ENCODE assay signal across 23 cellular contexts in genomic region chr4:150973626-150974250, GRCh38. TPM values are rescaled to one million over a fixed set of nuclear protein-coding genes. Genes with fewer than 3 reads are reported as not detected.
DNase-seq lines count a peak whose midpoint lies in the region; ATAC-seq, FAIRE-seq and TF ChIP-seq lines count a peak whose summit lies in the region.
"Had no signal": no experiment of that assay in that cellular context is flagged by ENCODE, and none has a peak within 500 bp of the region (broad histone marks: within the 10 kb centered on the region; RNA-seq: fewer than 3 reads in every experiment).

No MANE protein-coding gene starts in this region.

- DNase-seq in DMS53 (lab: John Stamatoyannopoulos, UW): peak; percentile 8
- DNase-seq in DMS53 treated with DMSO at 0.1 percent for 48 hours (lab: John Stamatoyannopoulos, UW; ENCODE audit: unreplicated experiment): no peak
- DNase-seq in LNCaP clone FGC (ENCODE audit: low read depth): peak; percentile 83
- DNase-seq in bronchial epithelial cell (ENCODE audit: low read depth): peak; percentile 30
- DNase-seq in stimulated activated effector memory CD8-positive, alpha-beta T cell treated with anti-CD3 and anti-CD28 coated beads, Interleukin-12 subunit alpha, Interleukin-12 subunit beta, amount 100 ng/mL, for 72 hours (ENCODE audit: low spot score in 2 of 2): no peak
- DNase-seq in left ventricle myocardium superior: no peak
- DNase-seq in natural killer cell treated with Interleukin-12 subunit alpha and Interleukin-12 subunit beta and Interleukin-15 and Interleukin-18, amount 100 ng/mL, for 72 hours (ENCODE audit: low spot score): no peak
- no peak for DNase-seq in NCI-H1092 (lab: John Stamatoyannopoulos, UW)
- DNase-seq: activated CD4-positive, alpha-beta memory T cell treated with anti-CD3 and anti-CD28 coated beads, Interleukin-2, amount 10 ng/mL, durations not matched to agents 7 days and 5 days; activated CD4-positive, CD25-positive, alpha-beta regulatory T cell; activated naive CD4-positive, alpha-beta T cell treated with Interleukin-2 at 50 U/mL for 16 hours; BE2C; Caco-2; dorsolateral prefrontal cortex; kidney glomerular epithelial cell; NCI-H2029; stimulated activated CD4-positive, alpha-beta T cell treated with anti-CD3 and anti-CD28 coated beads, Interleukin-4, amount 100 ng/mL, for 1 hour; T1000 had no signal

- no peak for FAIRE-seq in bronchial epithelial cell (lab: Jason Lieb, UNC)

- H3K36me3 ChIP-seq in bronchial epithelial cell (ENCODE audit: control insufficient read depth, insufficient read depth, low read length): no peaks in the 10 kb centered on the region
- H3K36me3 ChIP-seq: BE2C, gastroesophageal sphincter had no signal

- peaks cover 4% of the 10 kb centered on the region for H3K36me3 Mint-ChIP-seq in stimulated activated effector memory CD8-positive, alpha-beta T cell treated with anti-CD3 and anti-CD28 coated beads, Interleukin-12 subunit alpha, Interleukin-12 subunit beta, amount 100 ng/mL, for 72 hours
- H3K36me3 Mint-ChIP-seq in natural killer cell treated with Interleukin-12 subunit alpha and Interleukin-12 subunit beta and Interleukin-15 and Interleukin-18, amount 100 ng/mL, for 72 hours: peaks cover 2% of the 10 kb centered on the region

- H3K4me1 Mint-ChIP-seq in stimulated activated effector memory CD8-positive, alpha-beta T cell treated with anti-CD3 and anti-CD28 coated beads, Interleukin-12 subunit alpha, Interleukin-12 subunit beta, amount 100 ng/mL, for 72 hours: peaks cover 72% of the 10 kb centered on the region
- peaks cover 49 to 63% of the 10 kb centered on the region in 2 donors for H3K4me1 Mint-ChIP-seq in natural killer cell treated with Interleukin-12 subunit alpha and Interleukin-12 subunit beta and Interleukin-15 and Interleukin-18, amount 100 ng/mL, for 72 hours (ENCODE audit: low read depth in 2 of 2)

- no peaks in the 10 kb centered on the region for H3K27me3 ChIP-seq in bronchial epithelial cell (ENCODE audit: control insufficient read depth, insufficient read depth, low read length)
- H3K27me3 ChIP-seq: BE2C, dorsolateral prefrontal cortex, gastroesophageal sphincter had no signal

- H3K4me3 ChIP-seq in LNCaP clone FGC (ENCODE audit: low read depth, low read length) (no peak overlapping the region; the same call in 1 of the 2 replicates), bronchial epithelial cell (ENCODE audit: low read depth, low read length) (no peak overlapping the region)
- H3K4me3 ChIP-seq: dorsolateral prefrontal cortex, gastroesophageal sphincter, smooth muscle cell had no signal

- TF ChIP-seq CTCF in LNCaP clone FGC (IDR thresholded peaks at IDR 0.05; ENCODE audit: control insufficient read depth, extremely low read depth, insufficient read depth): no peak
- no peak for TF ChIP-seq CTCF in bronchial epithelial cell (IDR thresholded peaks at IDR 0.05; ENCODE audit: insufficient read depth, low read length, severe bottlenecking)

- no peaks in the 10 kb centered on the region for H3K9me3 Mint-ChIP-seq in stimulated activated effector memory CD8-positive, alpha-beta T cell treated with anti-CD3 and anti-CD28 coated beads, Interleukin-12 subunit alpha, Interleukin-12 subunit beta, amount 100 ng/mL, for 72 hours
- no peaks in the 10 kb centered on the region for H3K9me3 Mint-ChIP-seq in natural killer cell treated with Interleukin-12 subunit alpha and Interleukin-12 subunit beta and Interleukin-15 and Interleukin-18, amount 100 ng/mL, for 72 hours
- H3K9me3 Mint-ChIP-seq: activated CD4-positive, alpha-beta memory T cell treated with anti-CD3 and anti-CD28 coated beads, Interleukin-2, amount 10 ng/mL, durations not matched to agents 7 days and 5 days; central memory CD8-positive, alpha-beta T cell; type B pancreatic cell had no signal

- no peak for ATAC-seq in stimulated activated effector memory CD8-positive, alpha-beta T cell treated with anti-CD3 and anti-CD28 coated beads, Interleukin-12 subunit alpha, Interleukin-12 subunit beta, amount 100 ng/mL, for 72 hours
- ATAC-seq in left ventricle myocardium superior: no peak
- no peak for ATAC-seq in natural killer cell treated with Interleukin-12 subunit alpha and Interleukin-12 subunit beta and Interleukin-15 and Interleukin-18, amount 100 ng/mL, for 72 hours
- ATAC-seq: gastroesophageal sphincter had no signal

- no peak overlapping the region for H3K4me3 Mint-ChIP-seq in stimulated activated effector memory CD8-positive, alpha-beta T cell treated with anti-CD3 and anti-CD28 coated beads, Interleukin-12 subunit alpha, Interleukin-12 subunit beta, amount 100 ng/mL, for 72 hours
- H3K4me3 Mint-ChIP-seq in natural killer cell treated with Interleukin-12 subunit alpha and Interleukin-12 subunit beta and Interleukin-15 and Interleukin-18, amount 100 ng/mL, for 72 hours: no peak overlapping the region
- H3K4me3 Mint-ChIP-seq: activated CD4-positive, alpha-beta memory T cell treated with anti-CD3 and anti-CD28 coated beads, Interleukin-2, amount 10 ng/mL, durations not matched to agents 7 days and 5 days; central memory CD8-positive, alpha-beta T cell; type B pancreatic cell had no signal

- no peaks in the 10 kb centered on the region for H3K27me3 Mint-ChIP-seq in natural killer cell treated with Interleukin-12 subunit alpha and Interleukin-12 subunit beta and Interleukin-15 and Interleukin-18, amount 100 ng/mL, for 72 hours
- H3K27me3 Mint-ChIP-seq: activated CD4-positive, alpha-beta memory T cell treated with anti-CD3 and anti-CD28 coated beads, Interleukin-2, amount 10 ng/mL, durations not matched to agents 7 days and 5 days; central memory CD8-positive, alpha-beta T cell; IgD-negative memory B cell; type B pancreatic cell had no signal

- peak overlapping the region; percentile 8 for H3K27ac Mint-ChIP-seq in stimulated activated effector memory CD8-positive, alpha-beta T cell treated with anti-CD3 and anti-CD28 coated beads, Interleukin-12 subunit alpha, Interleukin-12 subunit beta, amount 100 ng/mL, for 72 hours
- no peak overlapping the region for H3K27ac Mint-ChIP-seq in natural killer cell treated with Interleukin-12 subunit alpha and Interleukin-12 subunit beta and Interleukin-15 and Interleukin-18, amount 100 ng/mL, for 72 hours
- H3K27ac Mint-ChIP-seq: activated CD4-positive, alpha-beta memory T cell treated with anti-CD3 and anti-CD28 coated beads, Interleukin-2, amount 10 ng/mL, durations not matched to agents 7 days and 5 days; IgD-negative memory B cell; type B pancreatic cell had no signal

- intact Hi-C loops in left ventricle myocardium superior (cut with micrococcal nuclease): no loop called here

RNA-seq across cellular contexts. Expression of gene LRBA, which starts 41.3 kb away (rescaled TPM):
- total RNA-seq in bronchial epithelial cell: 103 and 119 TPM in 2 replicates
- total RNA-seq in left ventricle myocardium superior: 21.4 TPM
- 10 to 100 TPM; 37.7 to 70.5 TPM for total RNA-seq in natural killer cell treated with Interleukin-12 subunit alpha and Interleukin-12 subunit beta and Interleukin-15 and Interleukin-18, amount 100 ng/mL, for 72 hours

Comparison
In these comparisons a context has a peak if more than half of its experiments do, and no peak if none do; other contexts are left out.
1. DNase-seq: peak in DMS53 (single experiment), LNCaP clone FGC (single experiment) and bronchial epithelial cell (single experiment); none in DMS53 treated with DMSO at 0.1 percent for 48 hours (single experiment), stimulated activated effector memory CD8-positive, alpha-beta T cell treated with anti-CD3 and anti-CD28 coated beads, Interleukin-12 subunit alpha, Interleukin-12 subunit beta, amount 100 ng/mL, for 72 hours (0 of 2), left ventricle myocardium superior (single experiment), natural killer cell treated with Interleukin-12 subunit alpha and Interleukin-12 subunit beta and Interleukin-15 and Interleukin-18, amount 100 ng/mL, for 72 hours (single experiment) and NCI-H1092 (single experiment).